In the genomic region with DNA sequence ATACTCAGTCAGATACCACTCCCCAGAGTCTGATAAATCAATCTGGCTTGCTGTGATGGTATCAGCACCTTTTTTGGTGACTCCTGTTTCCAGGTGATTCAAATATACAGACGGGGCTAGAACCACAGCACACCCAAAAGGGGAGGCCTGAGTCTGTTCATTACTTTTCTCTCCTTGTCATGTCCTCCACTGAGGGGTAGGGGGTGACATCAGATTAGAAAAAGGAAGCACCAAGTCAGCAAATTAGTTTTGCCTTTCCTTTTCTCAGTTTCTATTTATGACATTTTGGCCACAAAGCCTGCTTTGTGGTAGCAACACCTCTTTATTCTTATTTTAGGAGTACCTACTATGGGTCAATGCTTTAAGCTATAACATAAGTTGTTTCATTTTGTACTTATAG, we compare ENCODE assay signal across 8 cellular contexts.
A peak's percentile ranks its signal among the peaks of the same experiment; 100 is the strongest.
DNase-seq lines count a peak whose midpoint lies in the region; ATAC-seq and TF ChIP-seq lines count a peak whose summit lies in the region.

No MANE protein-coding gene starts in this region.

- H3K27me3 ChIP-seq in liver (ENCODE audit: control insufficient read depth in 4 of 4, insufficient read depth in 4 of 4, low read length in 3 of 4): no peaks in the 10 kb centered on the region

- H3K36me3 ChIP-seq in liver (ENCODE audit: control insufficient read depth in 4 of 4, insufficient read depth in 3 of 4, low read depth in 1 of 4, low read length in 3 of 4): no peaks in the 10 kb centered on the region

- H3K9ac ChIP-seq in liver (ENCODE audit: low read depth in 1 of 2, low read length in 2 of 2): no peak overlapping the region

- no peak overlapping the region for H3K4me3 Mint-ChIP-seq in natural killer cell

- DNase-seq in NCI-H345 (lab: John Stamatoyannopoulos, UW): peak; percentile 26
- DNase-seq in NCI-H345 treated with DMSO at 0.1 percent for 48 hours (lab: John Stamatoyannopoulos, UW; ENCODE audit: unreplicated experiment): no peak
- DNase-seq in NCI-H69 (lab: John Stamatoyannopoulos, UW): peak; percentile 35
- DNase-seq in natural killer cell: no peak
- DNase-seq in stimulated activated CD8-positive, alpha-beta memory T cell treated with anti-CD3 and anti-CD28 coated beads, Interleukin-4, amount 100 ng/mL, for 48 hours: no peak
- no peak for DNase-seq in NCI-H1930 (lab: John Stamatoyannopoulos, UW)

- no peaks in the 10 kb centered on the region for H3K9me3 ChIP-seq in liver (ENCODE audit: control insufficient read depth in 4 of 4, low read length in 3 of 4)

- H3K4me3 ChIP-seq in liver (ENCODE audit: low read depth in 1 of 3, low read length in 3 of 3): no peak overlapping the region

- H3K4me1 Mint-ChIP-seq in natural killer cell: no peaks in the 10 kb centered on the region

- WGBS in liver: 13% methylated on average over 1 of the region's 1 CpG

- ATAC-seq in HG02623 (IDR thresholded peaks at IDR 0.05; ENCODE audit: unreplicated experiment) (peak; percentile 69), natural killer cell (no peak)

- TF ChIP-seq RAD21 in liver (IDR thresholded peaks at IDR 0.05): peak; percentile 94

- intact Hi-C loops in natural killer cell (cut with micrococcal nuclease): no loop called here

- no peak overlapping the region for H3K27ac Mint-ChIP-seq in natural killer cell

- H3K9me3 Mint-ChIP-seq in natural killer cell: peaks cover 4 to 5% of the 10 kb centered on the region in 2 donors

- H3K4me1 ChIP-seq in liver (ENCODE audit: control insufficient read depth in 4 of 4, insufficient read depth in 4 of 4, low read length in 3 of 4): no peaks in the 10 kb centered on the region

- H3K36me3 Mint-ChIP-seq in natural killer cell: no peaks in the 10 kb centered on the region

- peak; percentile 73 for TF ChIP-seq CTCF in liver (IDR thresholded peaks at IDR 0.05; ENCODE audit: low read depth, low read length, missing input control)
- TF ChIP-seq CTCF in natural killer cell (IDR thresholded peaks at IDR 0.05): no peak

- H3K27ac ChIP-seq in liver (ENCODE audit: low read depth in 1 of 2, low read length in 2 of 2): no peak overlapping the region

- H3K27me3 Mint-ChIP-seq in natural killer cell (ENCODE audit: low read depth in 2 of 2): no peaks in the 10 kb centered on the region

TF ChIP-seq in liver, 16 proteins besides CTCF, POLR2A, EP300 and RAD21:
- TF ChIP-seq TAF1 (conservative IDR thresholded peaks at IDR 0.05) (no peak), EGR1 (IDR thresholded peaks at IDR 0.05; ENCODE audit: low read depth in 2 of 2) (no peak), RXRA (IDR thresholded peaks at IDR 0.05) (no peak), HNF4G (IDR thresholded peaks at IDR 0.05) (no peak), YY1 (IDR thresholded peaks at IDR 0.05) (no peak), FOXA1 (IDR thresholded peaks at IDR 0.05) (no peak), NR2F2 (IDR thresholded peaks at IDR 0.05) (no peak), JUND (IDR thresholded peaks at IDR 0.05) (no peak), FOXA2 (IDR thresholded peaks at IDR 0.05) (no peak)
- TF ChIP-seq, protein P1, sequence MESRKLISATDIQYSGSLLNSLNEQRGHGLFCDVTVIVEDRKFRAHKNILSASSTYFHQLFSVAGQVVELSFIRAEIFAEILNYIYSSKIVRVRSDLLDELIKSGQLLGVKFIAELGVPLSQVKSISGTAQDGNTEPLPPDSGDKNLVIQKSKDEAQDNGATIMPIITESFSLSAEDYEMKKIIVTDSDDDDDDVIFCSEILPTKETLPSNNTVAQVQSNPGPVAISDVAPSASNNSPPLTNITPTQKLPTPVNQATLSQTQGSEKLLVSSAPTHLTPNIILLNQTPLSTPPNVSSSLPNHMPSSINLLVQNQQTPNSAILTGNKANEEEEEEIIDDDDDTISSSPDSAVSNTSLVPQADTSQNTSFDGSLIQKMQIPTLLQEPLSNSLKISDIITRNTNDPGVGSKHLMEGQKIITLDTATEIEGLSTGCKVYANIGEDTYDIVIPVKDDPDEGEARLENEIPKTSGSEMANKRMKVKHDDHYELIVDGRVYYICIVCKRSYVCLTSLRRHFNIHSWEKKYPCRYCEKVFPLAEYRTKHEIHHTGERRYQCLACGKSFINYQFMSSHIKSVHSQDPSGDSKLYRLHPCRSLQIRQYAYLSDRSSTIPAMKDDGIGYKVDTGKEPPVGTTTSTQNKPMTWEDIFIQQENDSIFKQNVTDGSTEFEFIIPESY (IDR thresholded peaks at IDR 0.05): no peak
- TF ChIP-seq, protein P2, sequence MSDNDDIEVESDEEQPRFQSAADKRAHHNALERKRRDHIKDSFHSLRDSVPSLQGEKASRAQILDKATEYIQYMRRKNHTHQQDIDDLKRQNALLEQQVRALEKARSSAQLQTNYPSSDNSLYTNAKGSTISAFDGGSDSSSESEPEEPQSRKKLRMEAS (IDR thresholded peaks at IDR 0.05): no peak
- TF ChIP-seq, protein P3, sequence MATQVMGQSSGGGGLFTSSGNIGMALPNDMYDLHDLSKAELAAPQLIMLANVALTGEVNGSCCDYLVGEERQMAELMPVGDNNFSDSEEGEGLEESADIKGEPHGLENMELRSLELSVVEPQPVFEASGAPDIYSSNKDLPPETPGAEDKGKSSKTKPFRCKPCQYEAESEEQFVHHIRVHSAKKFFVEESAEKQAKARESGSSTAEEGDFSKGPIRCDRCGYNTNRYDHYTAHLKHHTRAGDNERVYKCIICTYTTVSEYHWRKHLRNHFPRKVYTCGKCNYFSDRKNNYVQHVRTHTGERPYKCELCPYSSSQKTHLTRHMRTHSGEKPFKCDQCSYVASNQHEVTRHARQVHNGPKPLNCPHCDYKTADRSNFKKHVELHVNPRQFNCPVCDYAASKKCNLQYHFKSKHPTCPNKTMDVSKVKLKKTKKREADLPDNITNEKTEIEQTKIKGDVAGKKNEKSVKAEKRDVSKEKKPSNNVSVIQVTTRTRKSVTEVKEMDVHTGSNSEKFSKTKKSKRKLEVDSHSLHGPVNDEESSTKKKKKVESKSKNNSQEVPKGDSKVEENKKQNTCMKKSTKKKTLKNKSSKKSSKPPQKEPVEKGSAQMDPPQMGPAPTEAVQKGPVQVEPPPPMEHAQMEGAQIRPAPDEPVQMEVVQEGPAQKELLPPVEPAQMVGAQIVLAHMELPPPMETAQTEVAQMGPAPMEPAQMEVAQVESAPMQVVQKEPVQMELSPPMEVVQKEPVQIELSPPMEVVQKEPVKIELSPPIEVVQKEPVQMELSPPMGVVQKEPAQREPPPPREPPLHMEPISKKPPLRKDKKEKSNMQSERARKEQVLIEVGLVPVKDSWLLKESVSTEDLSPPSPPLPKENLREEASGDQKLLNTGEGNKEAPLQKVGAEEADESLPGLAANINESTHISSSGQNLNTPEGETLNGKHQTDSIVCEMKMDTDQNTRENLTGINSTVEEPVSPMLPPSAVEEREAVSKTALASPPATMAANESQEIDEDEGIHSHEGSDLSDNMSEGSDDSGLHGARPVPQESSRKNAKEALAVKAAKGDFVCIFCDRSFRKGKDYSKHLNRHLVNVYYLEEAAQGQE (IDR thresholded peaks at IDR 0.05): no peak
- TF ChIP-seq, protein P4, sequence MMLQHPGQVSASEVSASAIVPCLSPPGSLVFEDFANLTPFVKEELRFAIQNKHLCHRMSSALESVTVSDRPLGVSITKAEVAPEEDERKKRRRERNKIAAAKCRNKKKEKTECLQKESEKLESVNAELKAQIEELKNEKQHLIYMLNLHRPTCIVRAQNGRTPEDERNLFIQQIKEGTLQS (IDR thresholded peaks at IDR 0.05): no peak

Comparison
In these comparisons a context has a peak if more than half of its experiments do, and no peak if none do; other contexts are left out.
1. DNase-seq: peak in NCI-H345 (single experiment) and NCI-H69 (single experiment); none in NCI-H345 treated with DMSO at 0.1 percent for 48 hours (single experiment), natural killer cell (single experiment), stimulated activated CD8-positive, alpha-beta memory T cell treated with anti-CD3 and anti-CD28 coated beads, Interleukin-4, amount 100 ng/mL, for 48 hours (single experiment) and NCI-H1930 (0 of 2).